19 cellular contexts compared by ENCODE assay signal in genomic region chr1:33762099-33762830, GRCh38.
DNase-seq lines count a peak whose midpoint lies in the region; ATAC-seq and TF ChIP-seq lines count a peak whose summit lies in the region.
"Had no signal": no experiment of that assay in that cellular context is flagged by ENCODE, and none has a peak within 500 bp of the region (broad histone marks: within the 10 kb centered on the region; RNA-seq: fewer than 3 reads in every experiment).

No MANE protein-coding gene starts in this region.

- H3K27ac Mint-ChIP-seq in Caco-2 (ENCODE audit: unreplicated experiment), result no peak overlapping the region
- H3K27ac Mint-ChIP-seq: activated CD8-positive, alpha-beta memory T cell treated with anti-CD3 and anti-CD28 coated beads, Interleukin-2, amount 10 ng/mL, durations not matched to agents 7 days and 5 days; IgD-negative memory B cell; immature natural killer cell had no signal

- no peak overlapping the region for H3K4me3 ChIP-seq in MG63
- no peak overlapping the region for H3K4me3 ChIP-seq in psoas muscle
- H3K4me3 ChIP-seq in Caco-2 (ENCODE audit: low read depth, low read length), result no peak overlapping the region
- H3K4me3 ChIP-seq: GM12878, PC-9, vagina had no signal

- H3K9me3 ChIP-seq in MG63 (peaks cover 3% of the 10 kb centered on the region; the same call in 1 of the 2 replicates), psoas muscle (no peaks in the 10 kb centered on the region), Caco-2 (no peaks in the 10 kb centered on the region)
- H3K9me3 ChIP-seq: vagina had no signal

- BruUV-seq in Caco-2 (replicated peaks; lab: Mats Ljungman, UMichigan), result no TSS peak

- H3K4me1 ChIP-seq in psoas muscle (no peaks in the 10 kb centered on the region), Caco-2 (no peaks in the 10 kb centered on the region)

- WGBS in psoas muscle, 3 donors, result 38 to 53% (median 39%) methylated on average over 1 of the region's 1 CpG

- no peak for ATAC-seq in psoas muscle
- no peak for ATAC-seq in HG02973 (IDR thresholded peaks at IDR 0.05; ENCODE audit: unreplicated experiment)
- ATAC-seq: activated CD4-positive, CD25-positive, alpha-beta regulatory T cell treated with anti-CD3 and anti-CD28 coated beads, Interleukin-2, amount 50 U/mL, for 24 hours; activated CD8-positive, alpha-beta memory T cell treated with anti-CD3 and anti-CD28 coated beads, Interleukin-2, amount 10 ng/mL, durations not matched to agents 7 days and 5 days; GM12878 had no signal

- CTCF ChIA-PET in Caco-2 (lab: Charles Lee), result no interaction called here

- intact Hi-C loops in psoas muscle (cut with DNase I) (no loop called here), Caco-2 (cut with micrococcal nuclease; ENCODE audit: unreplicated experiment) (no loop called here)

- no peak for TF ChIP-seq CTCF in psoas muscle (IDR thresholded peaks at IDR 0.05)
- TF ChIP-seq CTCF in Caco-2 (IDR thresholded peaks at IDR 0.05; ENCODE audit: insufficient read depth in 1 of 2, low read depth in 1 of 2, low read length in 1 of 2, severe bottlenecking in 1 of 2, unreplicated experiment in 1 of 2), result no peak

- no peak overlapping the region for H3K4me3 Mint-ChIP-seq in Caco-2 (ENCODE audit: unreplicated experiment)
- H3K4me3 Mint-ChIP-seq: activated CD8-positive, alpha-beta memory T cell treated with anti-CD3 and anti-CD28 coated beads, Interleukin-2, amount 10 ng/mL, durations not matched to agents 7 days and 5 days; IgD-negative memory B cell; immature natural killer cell had no signal

- DNase-seq in AG08395 (ENCODE audit: low spot score) (peak; percentile 20), MG63 (peak; percentile 83), fibroblast of peridontal ligament (ENCODE audit: extremely low read depth) (peak; percentile 1), psoas muscle (no peak), Caco-2 (no peak), OCI-M2 (lab: John Stamatoyannopoulos, UW; ENCODE audit: unreplicated experiment) (no peak)
- no peak for DNase-seq in activated CD4-positive, alpha-beta T cell treated with anti-CD3 and anti-CD28 coated beads, Interleukin-2, amount 50 U/mL, for 1 hour
- DNase-seq: activated CD8-positive, alpha-beta memory T cell treated with anti-CD3 and anti-CD28 coated beads, Interleukin-2, amount 10 ng/mL, durations not matched to agents 7 days and 5 days; activated effector memory CD4-positive, alpha-beta T cell treated with Interleukin-2 at 50 U/mL for 16 hours; immature natural killer cell; NCI-H2029 treated with DMSO at 0.1 percent for 48 hours; NCI-H526 treated with DMSO at 0.1 percent for 48 hours; PC-9; stimulated activated naive CD4-positive, alpha-beta T cell had no signal

- H3K27me3 Mint-ChIP-seq in Caco-2 (ENCODE audit: insufficient read depth, unreplicated experiment), result peaks cover 6% of the 10 kb centered on the region
- H3K27me3 Mint-ChIP-seq: activated CD8-positive, alpha-beta memory T cell treated with anti-CD3 and anti-CD28 coated beads, Interleukin-2, amount 10 ng/mL, durations not matched to agents 7 days and 5 days had no signal

- H3K27me3 ChIP-seq in MG63 (no peaks in the 10 kb centered on the region), psoas muscle (ENCODE audit: insufficient read depth in 3 of 3, low read length in 2 of 3) (no peaks in the 10 kb centered on the region), Caco-2 (replicated peaks; ENCODE audit: control insufficient read depth, insufficient read depth, low read length) (no peaks in the 10 kb centered on the region)
- H3K27me3 ChIP-seq: vagina had no signal

- H3K36me3 Mint-ChIP-seq in Caco-2 (ENCODE audit: insufficient read depth, unreplicated experiment), result no peaks in the 10 kb centered on the region
- H3K36me3 Mint-ChIP-seq: activated CD8-positive, alpha-beta memory T cell treated with anti-CD3 and anti-CD28 coated beads, Interleukin-2, amount 10 ng/mL, durations not matched to agents 7 days and 5 days; IgD-negative memory B cell; immature natural killer cell had no signal

- H3K36me3 ChIP-seq in MG63 (no peaks in the 10 kb centered on the region), psoas muscle (ENCODE audit: insufficient read depth in 1 of 2, low read depth in 1 of 2) (no peaks in the 10 kb centered on the region), Caco-2 (ENCODE audit: control insufficient read depth, insufficient read depth, low read length) (no peaks in the 10 kb centered on the region)
- H3K36me3 ChIP-seq: vagina had no signal

- peak overlapping the region; percentile 23 for H3K27ac ChIP-seq in psoas muscle
- H3K27ac ChIP-seq: PC-9, vagina had no signal

- POLR2A ChIA-PET in Caco-2 (lab: Charles Lee), result no interaction called here

- H3K4me1 Mint-ChIP-seq in Caco-2 (ENCODE audit: low read depth, unreplicated experiment), result no peaks in the 10 kb centered on the region
- H3K4me1 Mint-ChIP-seq: activated CD8-positive, alpha-beta memory T cell treated with anti-CD3 and anti-CD28 coated beads, Interleukin-2, amount 10 ng/mL, durations not matched to agents 7 days and 5 days; IgD-negative memory B cell; immature natural killer cell had no signal

- peaks cover 22% of the 10 kb centered on the region for H3K9me3 Mint-ChIP-seq in Caco-2 (ENCODE audit: unreplicated experiment)

Comparison
In these comparisons a context has a peak if more than half of its experiments do, and no peak if none do; other contexts are left out.
1. DNase-seq: peak in AG08395 (single experiment), MG63 (single experiment) and fibroblast of peridontal ligament (single experiment); none in psoas muscle (0 of 2), Caco-2 (0 of 2), OCI-M2 (single experiment) and activated CD4-positive, alpha-beta T cell treated with anti-CD3 and anti-CD28 coated beads, Interleukin-2, amount 50 U/mL, for 1 hour (single experiment).